In genomic region chr22:43999378-43999777, GRCh38 we compare ENCODE assay signal across 19 cellular contexts. TPM values are rescaled to one million over a fixed set of nuclear protein-coding genes. Genes with fewer than 3 reads are reported as not detected.
DNase-seq lines count a peak whose midpoint lies in the region; ATAC-seq and TF ChIP-seq lines count a peak whose summit lies in the region.
"Had no signal": no experiment of that assay in that cellular context is flagged by ENCODE, and none has a peak within 500 bp of the region (broad histone marks: within the 10 kb centered on the region; RNA-seq: fewer than 3 reads in every experiment).

No MANE protein-coding gene starts in this region.

- H3K27ac Mint-ChIP-seq in stimulated activated naive B cell treated with anti-CD40 and anti-IgM and Interleukin-4, amounts not matched to agents 10 μg/mL and 1 μg/mL and 100 μg/mL, for 72 hours: peak overlapping the region; percentile 87
- no peak overlapping the region for H3K27ac Mint-ChIP-seq in CD4-positive, alpha-beta memory T cell

- peaks cover 38 to 60% of the 10 kb centered on the region in 2 donors for H3K4me1 Mint-ChIP-seq in stimulated activated naive B cell treated with anti-CD40 and anti-IgM and Interleukin-4, amounts not matched to agents 10 μg/mL and 1 μg/mL and 100 μg/mL, for 72 hours
- peaks cover 8 to 28% (median 18%) of the 10 kb centered on the region in 4 donors for H3K4me1 Mint-ChIP-seq in CD4-positive, alpha-beta memory T cell

- peak; percentile 5 for DNase-seq in activated effector memory CD4-positive, alpha-beta T cell treated with anti-CD3 and anti-CD28 coated beads, Interleukin-2, amount 50 U/mL, for 16 hours
- DNase-seq in activated effector memory CD4-positive, alpha-beta T cell treated with Interleukin-2 at 50 U/mL for 16 hours: no peak
- DNase-seq in right cardiac atrium (no peak), left ventricle myocardium superior (no peak), psoas muscle (no peak), NCI-H1930 (lab: John Stamatoyannopoulos, UW) (no peak)
- DNase-seq in stimulated activated naive B cell treated with anti-CD40 and anti-IgM and Interleukin-4, amounts not matched to agents 10 μg/mL and 1 μg/mL and 100 μg/mL, for 72 hours: no peak
- DNase-seq in CD4-positive, alpha-beta memory T cell: no peak
- DNase-seq: AML-193; CD8-positive, alpha-beta memory T cell; COR-L47; DMS 273 treated with DMSO at 0.1 percent for 48 hours; DMS53; DND-41; EL had no signal

- no peak overlapping the region for H3K4me3 ChIP-seq in right cardiac atrium (ENCODE audit: low read length)
- no peak overlapping the region for H3K4me3 ChIP-seq in psoas muscle
- H3K4me3 ChIP-seq in CD4-positive, alpha-beta memory T cell (ENCODE audit: low read length in 2 of 2): no peak overlapping the region
- H3K4me3 ChIP-seq: A549, GM12878, HAP-1 had no signal

- POLR2A ChIA-PET in CD4-positive, alpha-beta memory T cell (lab: Charles Lee; ENCODE audit: partially characterized antibody): interaction anchor here (0.8 kb wide), 1 partner anchor 86 kb away, joined by 3 read pairs; no protein-coding TSS in a partner anchor

- H3K9me3 ChIP-seq in right cardiac atrium (ENCODE audit: control insufficient read depth, low read length) (no peaks in the 10 kb centered on the region), psoas muscle (no peaks in the 10 kb centered on the region)
- H3K9me3 ChIP-seq in CD4-positive, alpha-beta memory T cell (ENCODE audit: control insufficient read depth in 1 of 2, low read length in 2 of 2): no peaks in the 10 kb centered on the region
- H3K9me3 ChIP-seq: A549, HAP-1 had no signal

- H3K4me3 Mint-ChIP-seq in stimulated activated naive B cell treated with anti-CD40 and anti-IgM and Interleukin-4, amounts not matched to agents 10 μg/mL and 1 μg/mL and 100 μg/mL, for 72 hours: no peak overlapping the region
- no peak overlapping the region for H3K4me3 Mint-ChIP-seq in CD4-positive, alpha-beta memory T cell

- no peak for ATAC-seq in right cardiac atrium
- ATAC-seq in left ventricle myocardium superior: no peak
- ATAC-seq in psoas muscle: no peak
- ATAC-seq in stimulated activated naive B cell treated with anti-CD40 and anti-IgM and Interleukin-4, amounts not matched to agents 10 μg/mL and 1 μg/mL and 100 μg/mL, for 72 hours (replicated peaks): no peak
- ATAC-seq: A549, GM12878 had no signal

- H3K27me3 Mint-ChIP-seq in stimulated activated naive B cell treated with anti-CD40 and anti-IgM and Interleukin-4, amounts not matched to agents 10 μg/mL and 1 μg/mL and 100 μg/mL, for 72 hours: no peaks in the 10 kb centered on the region
- H3K27me3 Mint-ChIP-seq in CD4-positive, alpha-beta memory T cell: no peaks in the 10 kb centered on the region
- H3K27me3 Mint-ChIP-seq: CD8-positive, alpha-beta memory T cell had no signal

- peaks cover 48 to 61% of the 10 kb centered on the region in 2 donors for H3K36me3 Mint-ChIP-seq in stimulated activated naive B cell treated with anti-CD40 and anti-IgM and Interleukin-4, amounts not matched to agents 10 μg/mL and 1 μg/mL and 100 μg/mL, for 72 hours
- H3K36me3 Mint-ChIP-seq in CD4-positive, alpha-beta memory T cell: peaks cover 23 to 32% of the 10 kb centered on the region in 2 donors

- 92% methylated on average over 3 of the region's 3 CpGs for WGBS in right cardiac atrium
- WGBS in psoas muscle, 3 donors: 87 to 91% (median 91%) methylated on average over 3 of the region's 3 CpGs

- TF ChIP-seq CTCF in psoas muscle (IDR thresholded peaks at IDR 0.05): no peak

- H3K9me3 Mint-ChIP-seq in stimulated activated naive B cell treated with anti-CD40 and anti-IgM and Interleukin-4, amounts not matched to agents 10 μg/mL and 1 μg/mL and 100 μg/mL, for 72 hours: no peaks in the 10 kb centered on the region
- peaks cover 0 to 2% (median 0%) of the 10 kb centered on the region in 8 donors for H3K9me3 Mint-ChIP-seq in CD4-positive, alpha-beta memory T cell
- H3K9me3 Mint-ChIP-seq: CD8-positive, alpha-beta memory T cell had no signal

- no peaks in the 10 kb centered on the region for H3K4me1 ChIP-seq in right cardiac atrium (ENCODE audit: control insufficient read depth, insufficient read depth, low read length)
- peaks cover 11% of the 10 kb centered on the region for H3K4me1 ChIP-seq in psoas muscle
- peaks cover 11% of the 10 kb centered on the region for H3K4me1 ChIP-seq in CD4-positive, alpha-beta memory T cell (ENCODE audit: insufficient read depth, low read length)
- H3K4me1 ChIP-seq: A549, HAP-1 had no signal

- H3K27ac ChIP-seq in right cardiac atrium (ENCODE audit: low read length): peak overlapping the region; percentile 17
- H3K27ac ChIP-seq in psoas muscle: peak overlapping the region; percentile 61
- H3K27ac ChIP-seq in CD4-positive, alpha-beta memory T cell (ENCODE audit: low read depth, low read length): no peak overlapping the region
- H3K27ac ChIP-seq: 22Rv1, A549 had no signal

- CTCF ChIA-PET in CD4-positive, alpha-beta memory T cell (lab: Charles Lee; ENCODE audit: partially characterized antibody): no interaction called here

- H3K27me3 ChIP-seq in right cardiac atrium (ENCODE audit: control insufficient read depth, insufficient read depth) (no peaks in the 10 kb centered on the region), psoas muscle (ENCODE audit: insufficient read depth in 3 of 3, low read length in 2 of 3) (no peaks in the 10 kb centered on the region)
- H3K27me3 ChIP-seq in CD4-positive, alpha-beta memory T cell (ENCODE audit: insufficient read depth, low read length): no peaks in the 10 kb centered on the region

- intact Hi-C loops in right cardiac atrium (cut with DNase I) (loop anchor here in 3 of 4 donors (5.0 to 10.0 kb wide), 3 partner anchors 85 to 335 kb away; no protein-coding TSS in a partner anchor), left ventricle myocardium superior (cut with micrococcal nuclease) (loop anchor here (5.0 to 10.0 kb wide), 2 partner anchors 83 to 625 kb away; no protein-coding TSS in a partner anchor), psoas muscle (cut with DNase I) (loop anchor here in 1 of 2 donors (10.0 kb wide), 2 partner anchors 495 to 625 kb away; partner anchors contain the start of gene RTL6)
- intact Hi-C loops in CD4-positive, alpha-beta memory T cell (cut with micrococcal nuclease): no loop called here

- H3K36me3 ChIP-seq in psoas muscle (ENCODE audit: insufficient read depth in 1 of 2, low read depth in 1 of 2): peaks cover 0 to 44% of the 10 kb centered on the region in 2 donors
- no peaks in the 10 kb centered on the region for H3K36me3 ChIP-seq in CD4-positive, alpha-beta memory T cell (ENCODE audit: insufficient read depth, low read length)

RNA-seq across cellular contexts. Expression of gene PARVB, which starts 24.7 kb away (rescaled TPM):
- 100 to 1,000 TPM in 2 of 4 donors, 10 to 100 TPM in 2; 85.9 to 124 (median 99.1) TPM for total RNA-seq in right cardiac atrium
- polyA plus RNA-seq in right cardiac atrium: 44.0 TPM
- 183 TPM for total RNA-seq in left ventricle myocardium superior
- 100 to 1,000 TPM; 102 to 172 (median 163) TPM for total RNA-seq in psoas muscle
- 100 to 1,000 TPM in 1 of 3 donors, 10 to 100 TPM in 2; 84.5 to 103 (median 88.8) TPM for polyA plus RNA-seq in psoas muscle
- 10 to 100 TPM; 14.6 to 17.0 TPM for total RNA-seq in CD4-positive, alpha-beta memory T cell
- polyA plus RNA-seq in CD4-positive, alpha-beta memory T cell: 1 to 10 TPM; 3.4 to 5.0 TPM

RNA-seq across cellular contexts. Expression of gene SAMM50, which starts 44.1 kb away (rescaled TPM):
- total RNA-seq in right cardiac atrium (10 to 100 TPM; 53.3 to 65.3 (median 61.2) TPM), left ventricle myocardium superior (79.8 TPM), psoas muscle (10 to 100 TPM; 59.3 to 95.0 (median 83.7) TPM)
- polyA plus RNA-seq in right cardiac atrium (48.0 TPM), psoas muscle (100 to 1,000 TPM in 1 of 3 donors, 10 to 100 TPM in 2; 62.7 to 105 (median 80.0) TPM)
- 10 to 100 TPM; 33.3 to 34.7 TPM for total RNA-seq in CD4-positive, alpha-beta memory T cell
- polyA plus RNA-seq in CD4-positive, alpha-beta memory T cell: 10 to 100 TPM; 70.6 to 72.1 TPM

Comparison
In these comparisons a context has a peak if more than half of its experiments do, and no peak if none do; other contexts are left out.
1. RNA of gene PARVB, which starts 24.7 kb away (total RNA-seq): 183 TPM in left ventricle myocardium superior (single experiment), 102 to 172 TPM in psoas muscle and 85.9 to 124 TPM in right cardiac atrium; 14.6 to 17.0 TPM in CD4-positive, alpha-beta memory T cell; every median in the first group is over 4 times any median in the second.